Comparison of ENCODE assay signal across 1 cellular context in genomic region chr9:128918921-128919320, GRCh38.
TF ChIP-seq lines count a peak whose summit lies in the region.

No MANE protein-coding gene starts in this region.

TF ChIP-seq in HepG2, 621 proteins besides CTCF, POLR2A, EP300 and RAD21:
- TF ChIP-seq ZC3H4 (CRISPR knock-in tag; IDR thresholded peaks at IDR 0.05; ENCODE audit: borderline replicate concordance) (no peak), ZNF547 (CRISPR knock-in tag; IDR thresholded peaks at IDR 0.05) (no peak), ZFP41 (CRISPR knock-in tag; IDR thresholded peaks at IDR 0.05; ENCODE audit: borderline replicate concordance) (no peak), GFI1 (CRISPR knock-in tag; IDR thresholded peaks at IDR 0.05; ENCODE audit: borderline replicate concordance) (no peak), TMF1 (CRISPR knock-in tag; IDR thresholded peaks at IDR 0.05; ENCODE audit: low read depth) (no peak), TRAFD1 (CRISPR knock-in tag; IDR thresholded peaks at IDR 0.05; ENCODE audit: borderline replicate concordance) (no peak), MLXIP (CRISPR knock-in tag; IDR thresholded peaks at IDR 0.05; ENCODE audit: borderline replicate concordance) (no peak), NR2C2 (CRISPR knock-in tag; IDR thresholded peaks at IDR 0.05; ENCODE audit: borderline replicate concordance) (0 out of 2 replicates have a peak, but pooled peaks have one; percentile 14), THAP7 (CRISPR knock-in tag; IDR thresholded peaks at IDR 0.05) (no peak), ZNF768 (CRISPR knock-in tag; IDR thresholded peaks at IDR 0.05) (no peak), PHF5A (CRISPR knock-in tag; IDR thresholded peaks at IDR 0.05; ENCODE audit: low read depth, unreplicated experiment) (no peak), ZFP91 (CRISPR knock-in tag; IDR thresholded peaks at IDR 0.05; ENCODE audit: borderline replicate concordance) (0 out of 2 replicates have a peak, but pooled peaks have one; percentile 33), FOXA1 (IDR thresholded peaks at IDR 0.05) (no peak), FOXA1 (CRISPR knock-in tag; IDR thresholded peaks at IDR 0.05) (no peak), ZNF501 (CRISPR knock-in tag; IDR thresholded peaks at IDR 0.05) (peak; percentile 67; the same call in 1 of the 2 replicates), NBN (conservative IDR thresholded peaks at IDR 0.05) (no peak), NR2F2 (IDR thresholded peaks at IDR 0.05; ENCODE audit: borderline replicate concordance, low read depth) (no peak), ZNF598 (CRISPR knock-in tag; IDR thresholded peaks at IDR 0.05; ENCODE audit: borderline replicate concordance) (0 out of 2 replicates have a peak, but pooled peaks have one; percentile 26), ZNF280B (CRISPR knock-in tag; IDR thresholded peaks at IDR 0.05; ENCODE audit: borderline replicate concordance) (no peak), POGK (CRISPR knock-in tag; conservative IDR thresholded peaks at IDR 0.05) (no peak), KDM3A (CRISPR knock-in tag; IDR thresholded peaks at IDR 0.05; ENCODE audit: low read depth) (0 out of 2 replicates have a peak, but pooled peaks have one; percentile 21), ZSCAN5A (CRISPR knock-in tag; IDR thresholded peaks at IDR 0.05; ENCODE audit: borderline replicate concordance) (no peak), PPARG (CRISPR knock-in tag; conservative IDR thresholded peaks at IDR 0.05) (no peak), HMG20B (CRISPR knock-in tag; conservative IDR thresholded peaks at IDR 0.05) (no peak), ZFYVE20 (CRISPR knock-in tag; IDR thresholded peaks at IDR 0.05; ENCODE audit: borderline replicate concordance, low read depth) (no peak), GLI4 (CRISPR knock-in tag; IDR thresholded peaks at IDR 0.05; ENCODE audit: borderline replicate concordance) (peak; percentile 41; the same call in 1 of the 2 replicates), ZNF512B (CRISPR knock-in tag; IDR thresholded peaks at IDR 0.05; ENCODE audit: borderline replicate concordance) (no peak), SETDB1 (CRISPR knock-in tag; IDR thresholded peaks at IDR 0.05; ENCODE audit: borderline replicate concordance) (no peak), ZNF569 (CRISPR knock-in tag; IDR thresholded peaks at IDR 0.05; ENCODE audit: borderline replicate concordance) (no peak), NFAT5 (CRISPR knock-in tag; IDR thresholded peaks at IDR 0.05) (no peak), SMAD3 (CRISPR knock-in tag; IDR thresholded peaks at IDR 0.05) (no peak), SMAD9 (CRISPR knock-in tag; IDR thresholded peaks at IDR 0.05) (no peak), NPAS2 (CRISPR knock-in tag; IDR thresholded peaks at IDR 0.05; ENCODE audit: borderline replicate concordance) (no peak), ZNF207 (IDR thresholded peaks at IDR 0.05; ENCODE audit: borderline replicate concordance) (no peak), DR1 (CRISPR knock-in tag; IDR thresholded peaks at IDR 0.05) (no peak), ZMYM4 (CRISPR knock-in tag; IDR thresholded peaks at IDR 0.05) (no peak), RXRA (CRISPR knock-in tag; IDR thresholded peaks at IDR 0.05) (no peak)
